8 cellular contexts compared by ENCODE assay signal in the genomic region with DNA sequence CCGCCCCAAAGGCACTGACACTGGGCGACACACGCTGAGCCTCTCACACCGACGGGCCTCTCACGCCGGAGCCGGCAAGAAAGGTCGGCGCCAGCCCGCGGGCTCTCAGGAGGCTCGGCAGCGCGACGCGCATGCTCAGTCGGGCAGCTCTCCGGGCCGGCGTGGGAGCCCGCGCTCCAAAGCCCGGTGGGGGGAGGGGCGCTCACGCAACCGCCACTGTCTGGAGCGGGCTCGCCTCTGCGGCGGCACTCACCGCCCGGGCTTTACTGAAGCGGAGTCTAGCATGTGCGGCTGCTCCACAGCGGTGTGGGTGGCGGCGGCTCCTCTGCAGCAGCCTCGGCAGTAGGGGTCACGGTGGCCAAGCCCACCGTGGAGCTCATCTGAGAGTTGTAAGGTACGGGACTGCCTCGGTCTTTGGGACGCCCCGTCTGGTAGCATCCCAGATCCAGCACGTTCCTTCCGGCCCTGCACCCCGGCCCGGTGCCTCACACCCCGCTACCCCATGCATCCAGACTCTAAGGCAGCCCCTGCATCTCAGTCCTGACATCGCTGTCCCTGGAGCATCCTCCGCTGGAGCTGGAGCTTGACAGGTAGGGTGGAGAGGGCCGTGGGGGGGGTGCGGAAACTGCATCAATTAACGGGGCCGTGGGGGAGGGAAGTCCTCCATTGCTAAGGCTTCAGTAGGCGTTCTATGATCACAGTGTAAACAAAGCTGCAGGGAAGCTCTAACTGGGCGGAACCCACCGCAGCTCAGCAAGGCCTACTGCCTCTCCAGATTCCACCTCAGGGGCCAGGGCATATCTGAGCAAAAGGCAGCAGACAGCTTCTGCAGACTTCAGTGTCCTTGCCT. TPM values are rescaled to one million over a fixed set of nuclear protein-coding genes. Genes with fewer than 3 reads are reported as not detected.
DNase-seq lines count a peak whose midpoint lies in the region; ATAC-seq, FAIRE-seq and TF ChIP-seq lines count a peak whose summit lies in the region.
"Not testable (repeated sequence)": the region's sequence is repeated elsewhere in the genome, so short reads cannot be mapped to it uniquely, and the experiment has no call there.

No MANE protein-coding gene starts in this region.

- not testable (repeated sequence) for H3K27me3 ChIP-seq in BLaER1 treated with 17β-estradiol and CSF1 and Interleukin-3, amounts not matched to agents 10 nM and 100 nM; OCI-LY1 (ENCODE audit: insufficient read depth, low read length); H1 (replicated peaks in 1 of 4; ENCODE audit: control insufficient read depth in 3 of 4, extremely low read depth in 1 of 4, insufficient read depth in 3 of 4, low read length in 3 of 4)

- H2BK12ac ChIP-seq in H1 (ENCODE audit: low read depth, low read length) = not testable (repeated sequence)

- not testable (repeated sequence) for TF ChIP-seq EP300 in H1 (IDR thresholded peaks at IDR 0.05; ENCODE audit: borderline replicate concordance in 1 of 2, low read depth in 2 of 2, low read length in 2 of 2)

- not testable (repeated sequence) for H4K20me1 ChIP-seq in BLaER1 treated with 17β-estradiol and CSF1 and Interleukin-3, amounts not matched to agents 10 nM and 100 nM; OCI-LY1 (ENCODE audit: insufficient read depth, low read length); H1 (replicated peaks in 1 of 2; ENCODE audit: control insufficient read depth in 1 of 2, insufficient read depth in 2 of 2, low read length in 2 of 2)

- POLR2A ChIA-PET in H1 (lab: Charles Lee; ENCODE audit: partially characterized antibody) = interaction anchor here (0.6 to 1.7 kb wide), 3 partner anchors 43 to 429 kb away, joined by 3 to 4 read pairs (median 3); no protein-coding TSS in a partner anchor

- H3K4me3 ChIP-seq in BLaER1 treated with 17β-estradiol and CSF1 and Interleukin-3, amounts not matched to agents 10 nM and 100 nM = peak overlapping the region; percentile 57 to 75 (median 64)
- H3K4me3 ChIP-seq in OCI-LY1 (ENCODE audit: low read depth, low read length, poor library complexity, severe bottlenecking) (peak overlapping the region; percentile 66), H1 (ENCODE audit: extremely low read depth in 1 of 4, insufficient read depth in 2 of 4, low read depth in 3 of 4, low read length in 4 of 4) (peak overlapping the region; percentile 27 to 55 (median 34); a peak in 6 of 8 replicates)

- TF ChIP-seq CTCF in OCI-LY1 (IDR thresholded peaks at IDR 0.05; ENCODE audit: low read length); H1 (IDR thresholded peaks at IDR 0.05; ENCODE audit: control extremely low read depth in 1 of 3, insufficient read depth in 1 of 3, low read depth in 1 of 3, low read length in 3 of 3); mesothelial cell of epicardium (IDR thresholded peaks at IDR 0.05; ENCODE audit: unreplicated experiment): not testable (repeated sequence)

- not testable (repeated sequence) for H3K9me2 ChIP-seq in OCI-LY1 (ENCODE audit: low read depth, low read length)

- H3K4ac ChIP-seq in H1 (replicated peaks; ENCODE audit: insufficient read length, low read depth, low read length) = not testable (repeated sequence)

- CTCF ChIA-PET in H1 (lab: Charles Lee; ENCODE audit: partially characterized antibody) = not testable (repeated sequence)

- not testable (repeated sequence) for H3K27ac Mint-ChIP-seq in mesothelial cell of epicardium

- not testable (repeated sequence) for H2BK20ac ChIP-seq in H1 (ENCODE audit: low read length)

- ATAC-seq in GM19455 (IDR thresholded peaks at IDR 0.05; ENCODE audit: unreplicated experiment) = peak; percentile 80
- ATAC-seq in HG03442 (IDR thresholded peaks at IDR 0.05; ENCODE audit: unreplicated experiment) = peak; percentile 87

- not testable (repeated sequence) for H3K79me1 ChIP-seq in H1 (ENCODE audit: low read depth, low read length)

- FAIRE-seq in H1 (lab: Jason Lieb, UNC) = not testable (repeated sequence)

- not testable (repeated sequence) for H4K91ac ChIP-seq in H1 (replicated peaks; ENCODE audit: insufficient read length, low read length)

- H2BK15ac ChIP-seq in H1 (ENCODE audit: low read length) = not testable (repeated sequence)

- not testable (repeated sequence) for H2BK120ac ChIP-seq in H1 (replicated peaks; ENCODE audit: low read depth, low read length)

- H3F3A ChIP-seq in OCI-LY1 (ENCODE audit: insufficient read depth, low read length) = not testable (repeated sequence)

- H3K79me2 ChIP-seq in OCI-LY1 (ENCODE audit: insufficient read depth, low read length); H1 (ENCODE audit: control insufficient read depth in 1 of 2, insufficient read depth in 2 of 2, low read length in 2 of 2): not testable (repeated sequence)

- TF ChIP-seq POLR2A in H1 (IDR thresholded peaks at IDR 0.05; ENCODE audit: control extremely low read depth in 1 of 2, low read depth in 2 of 2, low read length in 2 of 2) = not testable (repeated sequence)

- not testable (repeated sequence) for H2AFZ ChIP-seq in OCI-LY1 (ENCODE audit: low read length); H1 (ENCODE audit: low read length)

- peaks cover 28% of the 10 kb centered on the region for H3K4me1 Mint-ChIP-seq in mesothelial cell of epicardium

- 14% methylated on average over 33 of the region's 59 CpGs; no CpG with 5 or more reads in 1 of the 2 experiments for WGBS in H1 (ENCODE audit: extremely low coverage in 1 of 2, insufficient coverage in 1 of 2, insufficient read length in 1 of 2, insufficient replicate concordance in 2 of 2, low coverage in 1 of 2, low lambda C conversion rate in 2 of 2, missing lambda C conversion rate in 1 of 2), 2 experiments

- H3K9me3 ChIP-seq in BLaER1 treated with 17β-estradiol and CSF1 and Interleukin-3, amounts not matched to agents 10 nM and 100 nM (replicated peaks in 1 of 11); OCI-LY1 (ENCODE audit: low read length); H1 (ENCODE audit: insufficient read depth in 2 of 2, low read depth in 1 of 2, low read length in 1 of 2): not testable (repeated sequence)

- H3K23ac ChIP-seq in H1 (ENCODE audit: insufficient read length) = not testable (repeated sequence)

- not testable (repeated sequence) for H3K14ac ChIP-seq in H1 (ENCODE audit: insufficient read length)

- not testable (repeated sequence) for H3K36me3 ChIP-seq in BLaER1 treated with 17β-estradiol and CSF1 and Interleukin-3, amounts not matched to agents 10 nM and 100 nM; OCI-LY1 (ENCODE audit: insufficient read depth, low read length); H1 (ENCODE audit: control insufficient read depth in 2 of 4, insufficient read depth in 4 of 4, low read length in 3 of 4)

- not testable (repeated sequence) for H2BK5ac ChIP-seq in H1 (ENCODE audit: low read depth, low read length)

- not testable (repeated sequence) for H3K23me2 ChIP-seq in H1 (ENCODE audit: low read depth, low read length)

- DNase-seq in activated T-cell treated with anti-CD3 and anti-CD28 coated beads for 24 hours (ENCODE audit: low read depth) = peak; percentile 58
- peak in 1 of 2 experiments; percentile 69 for DNase-seq in H1 (ENCODE audit: low read depth in 1 of 2, low spot score in 2 of 2)
- peak; percentile 42 to 77 for DNase-seq in mesothelial cell of epicardium (ENCODE audit: low spot score in 2 of 2, unreplicated experiment in 2 of 2)
- peak; percentile 23 to 73 (median 42) for DNase-seq in stimulated activated CD4-positive, alpha-beta T cell treated with anti-CD3 and anti-CD28 coated beads, TNF-alpha, amount 100 ng/mL, for 24 hours (ENCODE audit: low read depth in 3 of 3)

- H3K27ac ChIP-seq in BLaER1 treated with 17β-estradiol and CSF1 and Interleukin-3, amounts not matched to agents 10 nM and 100 nM = peak overlapping the region in 10 of 11 experiments; percentile 54 to 78 (median 72); a peak in 20 of 22 replicates
- H3K27ac ChIP-seq in OCI-LY1 (ENCODE audit: low read depth, low read length, poor library complexity, severe bottlenecking) = peak overlapping the region; percentile 49
- not testable (repeated sequence) for H3K27ac ChIP-seq in H1 (ENCODE audit: low read depth, low read length)

- H3K27me3 Mint-ChIP-seq in mesothelial cell of epicardium (ENCODE audit: low read depth) = not testable (repeated sequence)

- not testable (repeated sequence) for H3K56ac ChIP-seq in H1 (replicated peaks; ENCODE audit: insufficient read length, low read depth, low read length)

- peak overlapping the region; percentile 43 for H3K4me3 Mint-ChIP-seq in mesothelial cell of epicardium

- H3K4me2 ChIP-seq in BLaER1 treated with 17β-estradiol and CSF1 and Interleukin-3, amounts not matched to agents 10 nM and 100 nM = peak overlapping the region; percentile 75 to 85 (median 81)
- peak overlapping the region; percentile 78 for H3K4me2 ChIP-seq in OCI-LY1 (ENCODE audit: low read length)
- peak overlapping the region; percentile 56 to 62 for H3K4me2 ChIP-seq in H1 (ENCODE audit: insufficient read depth in 1 of 2, low read depth in 2 of 2, low read length in 2 of 2)

- H4K8ac ChIP-seq in H1 (ENCODE audit: extremely low read depth, insufficient read depth, low read length) = not testable (repeated sequence)

- not testable (repeated sequence) for H2AK5ac ChIP-seq in H1 (ENCODE audit: low read depth, low read length)

- not testable (repeated sequence) for H4K5ac ChIP-seq in H1 (ENCODE audit: insufficient read length, low read depth, low read length)

- not testable (repeated sequence) for H3K9me3 Mint-ChIP-seq in mesothelial cell of epicardium

- not testable (repeated sequence) for TF ChIP-seq RAD21 in H1 (IDR thresholded peaks at IDR 0.05 in 1 of 2, conservative IDR thresholded peaks at IDR 0.05 in 1 of 2; ENCODE audit: low read depth in 2 of 2, low read length in 2 of 2)

- peak overlapping the region; percentile 64 to 78 (median 76); a peak in 21 of 22 replicates for H3K9ac ChIP-seq in BLaER1 treated with 17β-estradiol and CSF1 and Interleukin-3, amounts not matched to agents 10 nM and 100 nM
- peak overlapping the region; percentile 74 for H3K9ac ChIP-seq in OCI-LY1 (ENCODE audit: low read length)
- H3K9ac ChIP-seq in H1 (replicated peaks in 1 of 4; ENCODE audit: extremely low read depth in 1 of 4, low read depth in 3 of 4, low read length in 3 of 4) = not testable (repeated sequence)

- H3K4me1 ChIP-seq in BLaER1 treated with 17β-estradiol and CSF1 and Interleukin-3, amounts not matched to agents 10 nM and 100 nM = peaks cover 12 to 24% (median 20%) of the 10 kb centered on the region in 10 experiments; a peak in 16 of 20 replicates
- H3K4me1 ChIP-seq in OCI-LY1 (ENCODE audit: insufficient read depth, low read length, severe bottlenecking) = peaks cover 30% of the 10 kb centered on the region
- not testable (repeated sequence) for H3K4me1 ChIP-seq in H1 (replicated peaks in 1 of 4; ENCODE audit: control insufficient read depth in 3 of 4, insufficient read depth in 4 of 4, low read length in 3 of 4)

- not testable (repeated sequence) for H3K36me3 Mint-ChIP-seq in mesothelial cell of epicardium

- H3K18ac ChIP-seq in H1 (ENCODE audit: extremely low read depth, low read length) = not testable (repeated sequence)

RNA-seq across cellular contexts. Expression of gene DHRS4L2, which starts 18.4 kb away (rescaled TPM):
- total RNA-seq in H1 (2021; fragmentation: NEBNext Ultra II Directional; extraction: Animal tissue kit (Norgen Biotek cat#: 25700)) = 15.2 and 15.4 TPM in 2 replicates
- polyA plus RNA-seq in H1 (2011; rRNA removed) = 12.3 and 14.2 TPM in 2 replicates
- polyA plus RNA-seq in H1 (2011; cell fraction: cytosol; rRNA removed) = 8.7 TPM
- 9.5 TPM for polyA plus RNA-seq in H1 (2011; cell fraction: nucleus; rRNA removed)
- 14.7 to 18.7 TPM (median 15.8 TPM) in 4 replicates for polyA plus RNA-seq in H1 (2012, experiment 1 of 2)
- polyA plus RNA-seq in H1 (2012, experiment 2 of 2) = 14.5 TPM
- 14.0 TPM for polyA plus RNA-seq in H1 (2013, experiment 1 of 2)
- polyA plus RNA-seq in H1 (2013, experiment 2 of 2) = 13.1 TPM
- polyA minus RNA-seq in H1 (2011; rRNA and poly(A)+ RNA removed) = 6.6 and 9.1 TPM in 2 replicates
- polyA minus RNA-seq in H1 (2011; cell fraction: cytosol; rRNA and poly(A)+ RNA removed) = 4.7 TPM
- 6.4 TPM for polyA minus RNA-seq in H1 (2011; cell fraction: nucleus; rRNA and poly(A)+ RNA removed)
- 19.1 to 23.2 TPM (median 22.5 TPM) in 3 replicates for total RNA-seq in mesothelial cell of epicardium

RNA-seq across cellular contexts. Expression of gene CARMIL3, which starts 44.7 kb away (rescaled TPM):
- 8.5 and 9.0 TPM in 2 replicates for total RNA-seq in H1 (2021; fragmentation: NEBNext Ultra II Directional; extraction: Animal tissue kit (Norgen Biotek cat#: 25700))
- polyA plus RNA-seq in H1 (2011; rRNA removed) = 6.0 and 7.8 TPM in 2 replicates
- 6.2 TPM for polyA plus RNA-seq in H1 (2011; cell fraction: cytosol; rRNA removed)
- 66.0 TPM for polyA plus RNA-seq in H1 (2011; cell fraction: nucleus; rRNA removed)
- polyA plus RNA-seq in H1 (2012, experiment 1 of 2) = 8.3 to 9.7 TPM (median 9.4 TPM) in 4 replicates
- 4.6 TPM for polyA plus RNA-seq in H1 (2012, experiment 2 of 2)
- 4.0 TPM for polyA plus RNA-seq in H1 (2013, experiment 1 of 2)
- polyA plus RNA-seq in H1 (2013, experiment 2 of 2) = 3.4 TPM
- polyA minus RNA-seq in H1 (2011; rRNA and poly(A)+ RNA removed) = 9.5 and 11.4 TPM in 2 replicates
- polyA minus RNA-seq in H1 (2011; cell fraction: cytosol; rRNA and poly(A)+ RNA removed) = 3.9 TPM
- polyA minus RNA-seq in H1 (2011; cell fraction: nucleus; rRNA and poly(A)+ RNA removed) = 17.4 TPM
- total RNA-seq in mesothelial cell of epicardium = 1.1 to 1.6 TPM (median 1.4 TPM) in 3 replicates

RNA-seq across cellular contexts. Expression of gene DHRS4, which starts 53.5 kb away (rescaled TPM):
- total RNA-seq in H1 (2021; fragmentation: NEBNext Ultra II Directional; extraction: Animal tissue kit (Norgen Biotek cat#: 25700)) = 16.2 and 19.2 TPM in 2 replicates
- polyA plus RNA-seq in H1 (2011; rRNA removed) = 11.7 and 18.3 TPM in 2 replicates
- polyA plus RNA-seq in H1 (2011; cell fraction: cytosol; rRNA removed) = 19.1 TPM
- polyA plus RNA-seq in H1 (2011; cell fraction: nucleus; rRNA removed) = 14.3 TPM
- polyA plus RNA-seq in H1 (2012, experiment 1 of 2) = 10.6 to 25.8 TPM (median 21.9 TPM) in 4 replicates
- 22.5 TPM for polyA plus RNA-seq in H1 (2012, experiment 2 of 2)
- 10.7 TPM for polyA plus RNA-seq in H1 (2013, experiment 1 of 2)
- polyA plus RNA-seq in H1 (2013, experiment 2 of 2) = 10.9 TPM
- 4.4 and 4.6 TPM in 2 replicates for polyA minus RNA-seq in H1 (2011; rRNA and poly(A)+ RNA removed)
- polyA minus RNA-seq in H1 (2011; cell fraction: cytosol; rRNA and poly(A)+ RNA removed) = 5.7 TPM
- polyA minus RNA-seq in H1 (2011; cell fraction: nucleus; rRNA and poly(A)+ RNA removed) = 4.9 TPM
- total RNA-seq in mesothelial cell of epicardium = 20.9 to 23.7 TPM (median 22.0 TPM) in 3 replicates
